In the genomic region with DNA sequence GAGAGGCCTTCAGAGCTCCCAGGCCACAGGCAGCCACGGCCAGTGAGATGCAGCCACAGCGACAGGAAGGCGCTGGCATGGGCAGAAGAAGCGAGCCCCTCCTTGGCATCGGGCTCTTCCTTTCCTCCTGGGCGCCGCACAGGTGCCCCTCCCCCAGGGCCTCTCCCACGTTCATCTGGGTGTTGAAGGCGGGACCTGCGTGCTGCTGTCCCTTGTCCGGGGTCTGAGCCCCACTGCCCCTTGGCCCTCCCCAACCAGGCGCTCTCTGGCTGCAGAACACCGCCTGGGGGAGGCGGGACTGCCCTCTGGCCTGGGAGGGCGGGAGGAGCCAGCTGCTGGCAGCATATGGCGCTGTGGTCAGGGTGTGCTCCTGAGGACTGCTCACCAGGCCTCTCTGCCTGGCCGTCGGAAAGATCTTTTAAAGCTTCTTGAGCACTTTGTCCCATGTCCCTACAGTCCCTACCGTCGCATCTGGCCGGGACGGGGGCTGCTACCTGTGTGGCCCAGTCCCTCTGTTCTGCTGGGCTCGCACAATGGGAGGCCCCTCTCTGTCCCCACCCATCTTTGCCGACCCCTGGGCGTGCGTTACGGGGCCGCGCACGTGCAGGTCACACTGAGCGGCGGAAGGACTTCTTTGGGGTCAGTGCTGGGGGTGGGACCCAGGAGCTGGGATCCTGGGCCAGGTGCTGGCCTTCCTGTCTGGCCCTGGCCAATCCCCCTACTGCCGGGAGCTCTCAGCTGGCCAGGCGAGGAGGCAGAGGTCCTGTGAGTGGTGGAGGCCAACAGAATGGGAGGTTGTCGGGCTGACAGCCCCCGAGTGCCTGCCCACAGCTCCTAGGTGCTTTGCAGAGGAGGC, we compare ENCODE assay signal across 9 cellular contexts. TPM values are rescaled to one million over a fixed set of nuclear protein-coding genes. Genes with fewer than 3 reads are reported as not detected.
DNase-seq lines count a peak whose midpoint lies in the region; ATAC-seq, FAIRE-seq and TF ChIP-seq lines count a peak whose summit lies in the region.
"Had no signal": no experiment of that assay in that cellular context is flagged by ENCODE, and none has a peak within 500 bp of the region (broad histone marks: within the 10 kb centered on the region; RNA-seq: fewer than 3 reads in every experiment).

No MANE protein-coding gene starts in this region.

- no peaks in the 10 kb centered on the region for H3K9me3 ChIP-seq in keratinocyte (ENCODE audit: control insufficient read depth, low read depth, low read length)
- no peaks in the 10 kb centered on the region for H3K9me3 ChIP-seq in right atrium auricular region

- dilution Hi-C loops in keratinocyte (cut with MboI; ENCODE audit: extremely low pct_ligation_motif_present, low sequenced_read_pairs), result no loop called here

- no peaks in the 10 kb centered on the region for H3K9me1 ChIP-seq in keratinocyte (ENCODE audit: control insufficient read depth, extremely low read depth, insufficient read depth, low read length)

- DNase-seq in stimulated activated naive CD8-positive, alpha-beta T cell treated with anti-CD3 and anti-CD28 coated beads, Interleukin-15, Interleukin-2, amounts not matched to agents 100 U/mL and 50 U/mL, for 24 hours, result no peak
- DNase-seq in keratinocyte (ENCODE audit: low read depth, low spot score) (no peak), type B pancreatic cell (ENCODE audit: extremely low spot score, unreplicated experiment) (no peak), EL (no peak), right atrium auricular region (ENCODE audit: low spot score) (no peak)
- DNase-seq in stimulated activated naive CD4-positive, alpha-beta T cell treated with Interleukin-2 at 50 U/mL for 16 hours (lab: John Stamatoyannopoulos, UW), result no peak

- no peak for ATAC-seq in stimulated activated naive CD8-positive, alpha-beta T cell treated with anti-CD3 and anti-CD28 coated beads, Interleukin-15, Interleukin-2, amounts not matched to agents 100 U/mL and 50 U/mL, for 24 hours
- ATAC-seq: stimulated activated naive CD8-positive, alpha-beta T cell treated with anti-CD3 and anti-CD28 coated beads, Interleukin-15, amount 100 ng/mL, for 72 hours had no signal

- FAIRE-seq in keratinocyte (lab: Jason Lieb, UNC), result no peak

- H3K9ac ChIP-seq in keratinocyte (ENCODE audit: control insufficient read depth, extremely low read depth, insufficient read depth, low read length), result peak overlapping the region; percentile 63

- H3K27me3 Mint-ChIP-seq in stimulated activated naive CD8-positive, alpha-beta T cell treated with anti-CD3 and anti-CD28 coated beads, Interleukin-15, Interleukin-2, amounts not matched to agents 100 ng/mL and 50 ng/mL, for 24 hours, result no peaks in the 10 kb centered on the region
- H3K27me3 Mint-ChIP-seq in type B pancreatic cell, result peaks cover 8% of the 10 kb centered on the region
- H3K27me3 Mint-ChIP-seq: stimulated activated naive CD8-positive, alpha-beta T cell treated with anti-CD3 and anti-CD28 coated beads, Interleukin-15, amount 100 ng/mL, for 72 hours had no signal

- H3K4me3 ChIP-seq in WI38 (ENCODE audit: low read depth, low read length) (peak overlapping the region; percentile 67; the same call in 1 of the 2 replicates), keratinocyte (ENCODE audit: control insufficient read depth in 2 of 3, extremely low read depth in 1 of 3, insufficient read depth in 2 of 3, low read depth in 1 of 3, low read length in 3 of 3) (peak overlapping the region; percentile 57 to 72 (median 72)), right atrium auricular region (peak overlapping the region in 1 of 2 donors; percentile 91)

- H3K4me2 ChIP-seq in keratinocyte (ENCODE audit: control insufficient read depth, extremely low read depth, insufficient read depth, low read depth, low read length), result peak overlapping the region; percentile 98

- H3K36me3 Mint-ChIP-seq in stimulated activated naive CD8-positive, alpha-beta T cell treated with anti-CD3 and anti-CD28 coated beads, Interleukin-15, Interleukin-2, amounts not matched to agents 100 ng/mL and 50 ng/mL, for 24 hours (ENCODE audit: low read depth), result peaks cover 4% of the 10 kb centered on the region
- H3K36me3 Mint-ChIP-seq in type B pancreatic cell, result no peaks in the 10 kb centered on the region

- H3K36me3 ChIP-seq in keratinocyte (ENCODE audit: control insufficient read depth in 2 of 2, extremely low read depth in 1 of 2, insufficient read depth in 2 of 2, low read length in 2 of 2), result peaks cover 3 to 9% of the 10 kb centered on the region in 2 experiments
- H3K36me3 ChIP-seq in right atrium auricular region, result no peaks in the 10 kb centered on the region

- peaks cover 21% of the 10 kb centered on the region for H3K79me2 ChIP-seq in keratinocyte (ENCODE audit: control insufficient read depth, insufficient read depth, low read length)

- H3K4me1 ChIP-seq in keratinocyte (ENCODE audit: control insufficient read depth, extremely low read depth, insufficient read depth, low read length) (peaks cover 23% of the 10 kb centered on the region), right atrium auricular region (peaks cover 0 to 35% of the 10 kb centered on the region in 2 donors)

- H4K20me1 ChIP-seq in keratinocyte (ENCODE audit: control insufficient read depth, extremely low read depth, insufficient read depth, low read length), result no peaks in the 10 kb centered on the region

- no peak overlapping the region for H2AFZ ChIP-seq in keratinocyte (ENCODE audit: control insufficient read depth, low read length)

- H3K27ac Mint-ChIP-seq in stimulated activated naive CD8-positive, alpha-beta T cell treated with anti-CD3 and anti-CD28 coated beads, Interleukin-15, Interleukin-2, amounts not matched to agents 100 ng/mL and 50 ng/mL, for 24 hours, result no peak overlapping the region
- peak overlapping the region; percentile 95 for H3K27ac Mint-ChIP-seq in type B pancreatic cell

- H3K4me1 Mint-ChIP-seq in stimulated activated naive CD8-positive, alpha-beta T cell treated with anti-CD3 and anti-CD28 coated beads, Interleukin-15, Interleukin-2, amounts not matched to agents 100 ng/mL and 50 ng/mL, for 24 hours (ENCODE audit: low read depth), result peaks cover 30% of the 10 kb centered on the region
- peaks cover 8% of the 10 kb centered on the region for H3K4me1 Mint-ChIP-seq in type B pancreatic cell (ENCODE audit: unreplicated experiment)

- H3K4me3 Mint-ChIP-seq in stimulated activated naive CD8-positive, alpha-beta T cell treated with anti-CD3 and anti-CD28 coated beads, Interleukin-15, Interleukin-2, amounts not matched to agents 100 ng/mL and 50 ng/mL, for 24 hours, result peak overlapping the region; percentile 94
- peak overlapping the region; percentile 94 for H3K4me3 Mint-ChIP-seq in type B pancreatic cell

- TF ChIP-seq CTCF in WI38 (IDR thresholded peaks at IDR 0.05; ENCODE audit: low read depth, low read length) (no peak), keratinocyte (optimal IDR thresholded peaks at IDR 0.05 in 1 of 3, IDR thresholded peaks at IDR 0.05 in 1 of 3, conservative IDR thresholded peaks at IDR 0.05 in 1 of 3; ENCODE audit: extremely low read depth in 1 of 3, insufficient read depth in 2 of 3, low read length in 3 of 3) (no peak), type B pancreatic cell (conservative IDR thresholded peaks at IDR 0.05) (no peak), right atrium auricular region (IDR thresholded peaks at IDR 0.05) (no peak)

- H3K27ac ChIP-seq in keratinocyte (ENCODE audit: control insufficient read depth, insufficient read depth, low read length) (no peak overlapping the region), right atrium auricular region (no peak overlapping the region)

- H3K9me3 Mint-ChIP-seq in stimulated activated naive CD8-positive, alpha-beta T cell treated with anti-CD3 and anti-CD28 coated beads, Interleukin-15, Interleukin-2, amounts not matched to agents 100 ng/mL and 50 ng/mL, for 24 hours, result no peaks in the 10 kb centered on the region
- H3K9me3 Mint-ChIP-seq in type B pancreatic cell, result no peaks in the 10 kb centered on the region
- H3K9me3 Mint-ChIP-seq: stimulated activated naive CD8-positive, alpha-beta T cell treated with anti-CD3 and anti-CD28 coated beads, Interleukin-15, amount 100 ng/mL, for 72 hours had no signal

- H3K27me3 ChIP-seq in keratinocyte (ENCODE audit: control insufficient read depth, extremely low read depth, insufficient read depth, low read length) (no peaks in the 10 kb centered on the region), right atrium auricular region (no peaks in the 10 kb centered on the region)

RNA-seq across cellular contexts. Expression of gene SLC25A10, which starts 1.7 kb away (rescaled TPM):
- polyA plus RNA-seq in keratinocyte, result 12.7 to 18.0 TPM (median 15.9 TPM) in 3 replicates
- polyA plus RNA-seq in keratinocyte (2011; ENCODE audit: low read depth), result 1.1 TPM
- 19.2 and 31.9 TPM in 2 replicates for polyA plus RNA-seq in keratinocyte (2011; cell fraction: cytosol; rRNA removed)
- polyA plus RNA-seq in keratinocyte (2011; cell fraction: nucleus; rRNA removed), result 12.6 and 23.7 TPM in 2 replicates
- polyA plus RNA-seq in keratinocyte (2012; ENCODE audit: low replicate concordance), result 7.6 and 22.4 TPM in 2 replicates
- 16.8 to 29.2 TPM (median 18.2 TPM) in 3 replicates for polyA minus RNA-seq in keratinocyte
- polyA minus RNA-seq in keratinocyte (2011; cell fraction: cytosol; rRNA and poly(A)+ RNA removed), result 22.8 TPM
- polyA minus RNA-seq in keratinocyte (2011; cell fraction: nucleus; rRNA and poly(A)+ RNA removed), result 7.3 and 11.3 TPM in 2 replicates
- total RNA-seq in type B pancreatic cell (ENCODE audit: low replicate concordance) (23.8 and 27.6 TPM in 2 replicates), right atrium auricular region (10 to 100 TPM in 1 of 2 donors, 1 to 10 TPM in 1; 6.6 to 18.2 TPM)

RNA-seq across cellular contexts. Expression of gene MRPL12, which starts 10.6 kb away (rescaled TPM):
- polyA plus RNA-seq in keratinocyte, result 78.5 to 96.8 TPM (median 84.2 TPM) in 3 replicates
- 24.0 TPM for polyA plus RNA-seq in keratinocyte (2011; ENCODE audit: low read depth)
- polyA plus RNA-seq in keratinocyte (2011; cell fraction: cytosol; rRNA removed), result 57.8 and 111 TPM in 2 replicates
- polyA plus RNA-seq in keratinocyte (2011; cell fraction: nucleus; rRNA removed), result 30.0 and 35.9 TPM in 2 replicates
- 41.1 and 105 TPM in 2 replicates for polyA plus RNA-seq in keratinocyte (2012; ENCODE audit: low replicate concordance)
- 30.5 to 47.6 TPM (median 34.7 TPM) in 3 replicates for polyA minus RNA-seq in keratinocyte
- polyA minus RNA-seq in keratinocyte (2011; cell fraction: cytosol; rRNA and poly(A)+ RNA removed), result 64.1 TPM
- 11.9 and 17.5 TPM in 2 replicates for polyA minus RNA-seq in keratinocyte (2011; cell fraction: nucleus; rRNA and poly(A)+ RNA removed)
- total RNA-seq in type B pancreatic cell (ENCODE audit: low replicate concordance) (87.9 and 107 TPM in 2 replicates), right atrium auricular region (100 to 1,000 TPM in 1 of 2 donors, 10 to 100 TPM in 1; 87.9 to 127 TPM)

RNA-seq across cellular contexts. Expression of gene HGS, which starts 30.0 kb away (rescaled TPM):
- polyA plus RNA-seq in keratinocyte, result 79.6 to 84.1 TPM (median 81.9 TPM) in 3 replicates
- polyA plus RNA-seq in keratinocyte (2011; ENCODE audit: low read depth), result 129 TPM
- polyA plus RNA-seq in keratinocyte (2011; cell fraction: cytosol; rRNA removed), result 52.0 and 88.7 TPM in 2 replicates
- 202 and 243 TPM in 2 replicates for polyA plus RNA-seq in keratinocyte (2011; cell fraction: nucleus; rRNA removed)
- 78.6 and 84.6 TPM in 2 replicates for polyA plus RNA-seq in keratinocyte (2012; ENCODE audit: low replicate concordance)
- 119 to 188 TPM (median 121 TPM) in 3 replicates for polyA minus RNA-seq in keratinocyte
- 127 TPM for polyA minus RNA-seq in keratinocyte (2011; cell fraction: cytosol; rRNA and poly(A)+ RNA removed)
- polyA minus RNA-seq in keratinocyte (2011; cell fraction: nucleus; rRNA and poly(A)+ RNA removed), result 73.6 and 83.2 TPM in 2 replicates
- total RNA-seq in type B pancreatic cell (ENCODE audit: low replicate concordance) (115 and 119 TPM in 2 replicates), right atrium auricular region (10 to 100 TPM; 33.7 to 59.5 TPM)

RNA-seq across cellular contexts. Expression of gene ARL16, which starts 30.2 kb away (rescaled TPM):
- polyA plus RNA-seq in keratinocyte, result 46.5 to 58.3 TPM (median 48.7 TPM) in 3 replicates
- 25.1 TPM for polyA plus RNA-seq in keratinocyte (2011; ENCODE audit: low read depth)
- polyA plus RNA-seq in keratinocyte (2011; cell fraction: cytosol; rRNA removed), result 23.0 and 33.9 TPM in 2 replicates
- polyA plus RNA-seq in keratinocyte (2011; cell fraction: nucleus; rRNA removed), result 95.0 and 108 TPM in 2 replicates
- polyA plus RNA-seq in keratinocyte (2012; ENCODE audit: low replicate concordance), result 31.9 and 34.6 TPM in 2 replicates
- polyA minus RNA-seq in keratinocyte, result 13.3 to 14.5 TPM (median 13.8 TPM) in 3 replicates
- polyA minus RNA-seq in keratinocyte (2011; cell fraction: cytosol; rRNA and poly(A)+ RNA removed), result 10.9 TPM
- polyA minus RNA-seq in keratinocyte (2011; cell fraction: nucleus; rRNA and poly(A)+ RNA removed), result 8.8 and 12.7 TPM in 2 replicates
- total RNA-seq in type B pancreatic cell (ENCODE audit: low replicate concordance) (41.5 and 47.2 TPM in 2 replicates), right atrium auricular region (10 to 100 TPM; 20.3 to 22.2 TPM)

RNA-seq across cellular contexts. Expression of gene CCDC137, which starts 47.2 kb away (rescaled TPM):
- 15.4 to 22.3 TPM (median 17.2 TPM) in 3 replicates for polyA plus RNA-seq in keratinocyte
- polyA plus RNA-seq in keratinocyte (2011; ENCODE audit: low read depth), result 14.2 TPM
- 9.4 and 17.8 TPM in 2 replicates for polyA plus RNA-seq in keratinocyte (2011; cell fraction: cytosol; rRNA removed)
- polyA plus RNA-seq in keratinocyte (2011; cell fraction: nucleus; rRNA removed), result 18.3 and 20.9 TPM in 2 replicates
- polyA plus RNA-seq in keratinocyte (2012; ENCODE audit: low replicate concordance), result 14.4 and 31.9 TPM in 2 replicates
- 2.9 to 5.9 TPM (median 4.5 TPM) in 3 replicates for polyA minus RNA-seq in keratinocyte
- polyA minus RNA-seq in keratinocyte (2011; cell fraction: cytosol; rRNA and poly(A)+ RNA removed), result 7.5 TPM
- polyA minus RNA-seq in keratinocyte (2011; cell fraction: nucleus; rRNA and poly(A)+ RNA removed), result 4.0 and 4.1 TPM in 2 replicates
- total RNA-seq in type B pancreatic cell (ENCODE audit: low replicate concordance) (27.5 and 32.1 TPM in 2 replicates), right atrium auricular region (1 to 10 TPM; 3.8 to 5.1 TPM)
